ENCODE assay signal across 8 cellular contexts in the genomic region with DNA sequence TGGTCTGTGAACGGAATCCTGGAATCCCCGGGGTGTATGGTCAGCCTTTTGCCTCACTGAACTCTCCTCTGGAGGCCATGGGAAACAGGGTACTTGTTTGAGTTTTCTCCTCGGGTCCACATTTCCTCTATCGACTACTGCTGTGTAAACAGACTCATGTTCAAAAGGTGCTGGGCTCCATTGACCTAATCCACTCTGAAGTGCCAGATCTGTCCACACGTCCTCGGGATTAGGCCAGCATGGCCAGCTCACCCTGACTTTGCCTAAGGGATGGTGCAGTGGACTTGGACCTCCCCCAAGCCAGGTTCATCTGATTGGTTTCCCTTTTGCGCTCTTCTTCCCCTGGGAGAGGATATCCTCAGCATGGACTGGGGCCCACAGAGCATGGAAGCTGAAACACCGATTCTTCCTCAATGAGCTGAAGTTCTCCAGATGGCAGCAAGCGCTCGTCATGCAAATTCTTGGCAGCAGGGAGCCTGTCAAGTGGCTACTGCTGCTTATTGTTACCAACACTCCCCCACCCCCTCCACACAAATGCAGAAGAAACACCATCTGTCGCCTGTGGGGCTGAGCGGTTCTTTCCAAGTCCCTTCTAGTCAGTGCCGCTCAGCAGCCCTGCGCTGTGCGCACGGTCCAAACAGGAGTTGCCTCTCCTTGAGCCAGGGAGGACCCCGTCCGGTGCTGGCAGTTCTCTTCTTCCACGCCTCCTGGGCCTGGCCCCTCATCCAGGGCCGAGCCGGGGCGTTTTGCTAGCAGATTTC.
DNase-seq lines count a peak whose midpoint lies in the region; ATAC-seq, FAIRE-seq and TF ChIP-seq lines count a peak whose summit lies in the region.

No MANE protein-coding gene starts in this region.

- H2BK20ac ChIP-seq in H1 (ENCODE audit: low read length), result peak overlapping the region; percentile 51

- no peak overlapping the region for H3K23ac ChIP-seq in H1 (ENCODE audit: insufficient read length)

- no TSS peak for BruUV-seq in OCI-LY7 (replicated peaks; lab: Mats Ljungman, UMichigan)

- DNase-seq in GM12865 (ENCODE audit: low read depth), result peak; percentile 76
- DNase-seq in NCI-H526 treated with DMSO at 0.1 percent for 48 hours (lab: John Stamatoyannopoulos, UW), result peak; percentile 88
- DNase-seq in H1 (ENCODE audit: low read depth in 1 of 2, low spot score in 2 of 2), result peak; percentile 69 to 77
- DNase-seq in lung (ENCODE audit: low spot score), result peak; percentile 52
- DNase-seq in testis, result peak; percentile 68
- DNase-seq in OCI-LY7 (ENCODE audit: low spot score), result no peak
- no peak for DNase-seq in NK-92 treated with Interleukin-12 subunit alpha and Interleukin-12 subunit beta, amount 100 ng/mL, for 24 hours (lab: John Stamatoyannopoulos, UW)

- H3K4me2 ChIP-seq in H1 (ENCODE audit: insufficient read depth in 1 of 2, low read depth in 2 of 2, low read length in 2 of 2), result peak overlapping the region; percentile 67 to 77
- H3K4me2 ChIP-seq in OCI-LY7 (ENCODE audit: low read length), result no peak overlapping the region

- peak overlapping the region; percentile 35 for H3K27ac ChIP-seq in H1 (ENCODE audit: low read depth, low read length)
- peak overlapping the region; percentile 47 to 74 for H3K27ac ChIP-seq in lung (ENCODE audit: low read depth in 1 of 2, low read length in 1 of 2)
- H3K27ac ChIP-seq in testis, result no peak overlapping the region
- H3K27ac ChIP-seq in OCI-LY7 (ENCODE audit: low read depth, low read length, poor library complexity, severe bottlenecking), result no peak overlapping the region

- H4K20me1 ChIP-seq in H1 (replicated peaks in 1 of 2; ENCODE audit: control insufficient read depth in 1 of 2, insufficient read depth in 2 of 2, low read length in 2 of 2) (no peaks in the 10 kb centered on the region), OCI-LY7 (ENCODE audit: insufficient read depth, low read length) (no peaks in the 10 kb centered on the region)

- no peaks in the 10 kb centered on the region; a peak in 2 of 7 replicates for H3K27me3 ChIP-seq in H1 (replicated peaks in 1 of 4; ENCODE audit: control insufficient read depth in 3 of 4, extremely low read depth in 1 of 4, insufficient read depth in 3 of 4, low read length in 3 of 4)
- H3K27me3 ChIP-seq in lung (ENCODE audit: control insufficient read depth, insufficient read depth), result no peaks in the 10 kb centered on the region
- no peaks in the 10 kb centered on the region for H3K27me3 ChIP-seq in testis

- CTCF ChIA-PET in H1 (lab: Charles Lee; ENCODE audit: partially characterized antibody) (interaction anchor here (1.0 kb wide), 1 partner anchor 162 kb away, joined by 4 read pairs; no protein-coding TSS in a partner anchor), OCI-LY7 (lab: Charles Lee; ENCODE audit: unreplicated experiment) (no interaction called here)

- H3K9me3 ChIP-seq in H1 (ENCODE audit: insufficient read depth in 2 of 2, low read depth in 1 of 2, low read length in 1 of 2) (no peaks in the 10 kb centered on the region), lung (ENCODE audit: control insufficient read depth in 2 of 2, insufficient read depth in 1 of 2, low read length in 1 of 2) (no peaks in the 10 kb centered on the region), testis (no peaks in the 10 kb centered on the region), OCI-LY7 (ENCODE audit: low read length) (no peaks in the 10 kb centered on the region)

- TF ChIP-seq CTCF in GM12865 (IDR thresholded peaks at IDR 0.05; ENCODE audit: insufficient read depth, low read depth, low read length, missing control alignments) (no peak), H1 (IDR thresholded peaks at IDR 0.05; ENCODE audit: control extremely low read depth in 1 of 3, insufficient read depth in 1 of 3, low read depth in 1 of 3, low read length in 3 of 3) (no peak), lung (IDR thresholded peaks at IDR 0.05; ENCODE audit: control extremely low read depth, extremely low read depth) (no peak), testis (IDR thresholded peaks at IDR 0.05) (no peak), OCI-LY7 (conservative IDR thresholded peaks at IDR 0.05; ENCODE audit: low read length) (no peak)

- peak overlapping the region; percentile 2 for H3K56ac ChIP-seq in H1 (replicated peaks; ENCODE audit: insufficient read length, low read depth, low read length)

- H4K91ac ChIP-seq in H1 (replicated peaks; ENCODE audit: insufficient read length, low read length), result peak overlapping the region; percentile 63

- FAIRE-seq in H1 (lab: Jason Lieb, UNC), result peak; percentile 95

- POLR2A ChIA-PET in H1 (lab: Charles Lee; ENCODE audit: partially characterized antibody), result interaction anchor here (0.6 to 1.7 kb wide), 3 partner anchors 28 to 954 kb away, joined by 3 to 4 read pairs (median 4); no protein-coding TSS in a partner anchor
- POLR2A ChIA-PET in OCI-LY7 (lab: Charles Lee), result no interaction called here

- H3K23me2 ChIP-seq in H1 (ENCODE audit: low read depth, low read length), result no peaks in the 10 kb centered on the region

- H3K18ac ChIP-seq in H1 (ENCODE audit: extremely low read depth, low read length), result peak overlapping the region; percentile 93

- no peak overlapping the region for H2BK15ac ChIP-seq in H1 (ENCODE audit: low read length)

- H2AK5ac ChIP-seq in H1 (ENCODE audit: low read depth, low read length), result no peak overlapping the region

- H3K79me2 ChIP-seq in H1 (ENCODE audit: control insufficient read depth in 1 of 2, insufficient read depth in 2 of 2, low read length in 2 of 2), result no peaks in the 10 kb centered on the region
- no peaks in the 10 kb centered on the region for H3K79me2 ChIP-seq in OCI-LY7 (ENCODE audit: insufficient read depth, low read depth, low read length)

- H3K4ac ChIP-seq in H1 (replicated peaks; ENCODE audit: insufficient read length, low read depth, low read length), result no peak overlapping the region

- H2BK5ac ChIP-seq in H1 (ENCODE audit: low read depth, low read length), result peak overlapping the region; percentile 87

- TF ChIP-seq POLR2A in H1 (IDR thresholded peaks at IDR 0.05; ENCODE audit: control extremely low read depth in 1 of 2, low read depth in 2 of 2, low read length in 2 of 2) (peak in 1 of 2 experiments; percentile 35; a peak in 1 of 3 replicates), testis (IDR thresholded peaks at IDR 0.05) (no peak)

- H3K14ac ChIP-seq in H1 (ENCODE audit: insufficient read length), result no peak overlapping the region

- no peaks in the 10 kb centered on the region for H3K36me3 ChIP-seq in H1 (ENCODE audit: control insufficient read depth in 2 of 4, insufficient read depth in 4 of 4, low read length in 3 of 4)
- no peaks in the 10 kb centered on the region for H3K36me3 ChIP-seq in lung (ENCODE audit: control insufficient read depth in 2 of 2, insufficient read depth in 2 of 2, low read length in 2 of 2)
- no peaks in the 10 kb centered on the region for H3K36me3 ChIP-seq in testis (ENCODE audit: low read depth, missing control alignments)
- H3K36me3 ChIP-seq in OCI-LY7 (ENCODE audit: insufficient read depth, low read length), result no peaks in the 10 kb centered on the region

- H3K79me1 ChIP-seq in H1 (ENCODE audit: low read depth, low read length), result no peaks in the 10 kb centered on the region

- ATAC-seq in HG03135 (IDR thresholded peaks at IDR 0.05; ENCODE audit: unreplicated experiment) (peak; percentile 78), lung (ENCODE audit: insufficient read depth, low FRiP score) (peak; percentile 73)

- H4K8ac ChIP-seq in H1 (ENCODE audit: extremely low read depth, insufficient read depth, low read length), result peak overlapping the region; percentile 53

- peak overlapping the region; percentile 76 for H4K5ac ChIP-seq in H1 (ENCODE audit: insufficient read length, low read depth, low read length)

- peak; percentile 35 to 45; a peak in 3 of 4 replicates for TF ChIP-seq RAD21 in H1 (IDR thresholded peaks at IDR 0.05 in 1 of 2, conservative IDR thresholded peaks at IDR 0.05 in 1 of 2; ENCODE audit: low read depth in 2 of 2, low read length in 2 of 2)

- H3K4me3 ChIP-seq in GM12865 (ENCODE audit: low read depth, low read length), result no peak overlapping the region; the same call in 1 of the 2 replicates
- peak overlapping the region; percentile 11 to 44 (median 16); a peak in 5 of 8 replicates for H3K4me3 ChIP-seq in H1 (ENCODE audit: extremely low read depth in 1 of 4, insufficient read depth in 2 of 4, low read depth in 3 of 4, low read length in 4 of 4)
- H3K4me3 ChIP-seq in lung, result no peak overlapping the region
- peak overlapping the region in 1 of 2 donors; percentile 34 for H3K4me3 ChIP-seq in testis
- H3K4me3 ChIP-seq in OCI-LY7 (ENCODE audit: low read depth, low read length, poor library complexity, severe bottlenecking), result no peak overlapping the region

- H2AFZ ChIP-seq in H1 (ENCODE audit: low read length) (peak overlapping the region; percentile 87), OCI-LY7 (ENCODE audit: low read length) (no peak overlapping the region)

- intact Hi-C loops in testis (cut with DNase I; ENCODE audit: low total_unique reads), result no loop called here
- intact Hi-C loops in OCI-LY7 (cut with micrococcal nuclease; ENCODE audit: unreplicated experiment), result no loop called here

- 11% methylated on average over 22 of the region's 22 CpGs; no CpG with 5 or more reads in 1 of the 2 experiments for WGBS in H1 (ENCODE audit: extremely low coverage in 1 of 2, insufficient coverage in 1 of 2, insufficient read length in 1 of 2, insufficient replicate concordance in 2 of 2, low coverage in 1 of 2, low lambda C conversion rate in 2 of 2, missing lambda C conversion rate in 1 of 2), 2 experiments
- 35 to 36% methylated on average over 22 of the region's 22 CpGs for WGBS in lung, 2 donors
- WGBS in testis, 2 donors, result 7 to 8% methylated on average over 22 of the region's 22 CpGs

- H3K4me1 ChIP-seq in H1 (replicated peaks in 1 of 4; ENCODE audit: control insufficient read depth in 3 of 4, insufficient read depth in 4 of 4, low read length in 3 of 4) (peaks cover 2 to 12% (median 8%) of the 10 kb centered on the region in 4 experiments), lung (ENCODE audit: control insufficient read depth in 2 of 2, insufficient read depth in 2 of 2, low read length in 2 of 2) (peaks cover 3 to 7% of the 10 kb centered on the region in 2 donors), testis (peaks cover 7% of the 10 kb centered on the region), OCI-LY7 (ENCODE audit: insufficient read depth, low read length, poor library complexity, severe bottlenecking) (no peaks in the 10 kb centered on the region)

- peak overlapping the region; percentile 82; the same call in 1 of the 2 replicates for H2BK12ac ChIP-seq in H1 (ENCODE audit: low read depth, low read length)

- TF ChIP-seq EP300 in H1 (IDR thresholded peaks at IDR 0.05; ENCODE audit: borderline replicate concordance in 1 of 2, low read depth in 2 of 2, low read length in 2 of 2), result peak in 1 of 2 experiments; percentile 93; a peak in 1 of 3 replicates

- peak overlapping the region in 2 of 4 experiments; percentile 3 to 30; a peak in 2 of 7 replicates for H3K9ac ChIP-seq in H1 (replicated peaks in 1 of 4; ENCODE audit: extremely low read depth in 1 of 4, low read depth in 3 of 4, low read length in 3 of 4)

- H3K9me2 ChIP-seq in OCI-LY7 (ENCODE audit: insufficient read depth, low read length), result no peaks in the 10 kb centered on the region

- H2BK120ac ChIP-seq in H1 (replicated peaks; ENCODE audit: low read depth, low read length), result peak overlapping the region; percentile 91

TF ChIP-seq in H1, 55 proteins besides CTCF, POLR2A, EP300 and RAD21 (continues in another document):
- TF ChIP-seq TCF12 (IDR thresholded peaks at IDR 0.05; ENCODE audit: low read depth, low read length) (peak; percentile 97), EZH2 (IDR thresholded peaks at IDR 0.05; ENCODE audit: low read depth, low read length, severe bottlenecking) (peak; percentile 22)

Comparison
In these comparisons a context has a peak if more than half of its experiments do, and no peak if none do; other contexts are left out.
1. DNase-seq: peak in GM12865 (single experiment), NCI-H526 treated with DMSO at 0.1 percent for 48 hours (single experiment), H1 (2 of 2), lung (single experiment) and testis (single experiment); none in OCI-LY7 (single experiment) and NK-92 treated with Interleukin-12 subunit alpha and Interleukin-12 subunit beta, amount 100 ng/mL, for 24 hours (single experiment).
2. H3K4me3 ChIP-seq: peak in H1 (4 of 4); none in GM12865 (single experiment), lung (single experiment) and OCI-LY7 (single experiment).
3. H3K27ac ChIP-seq: peak in H1 (single experiment) and lung (2 of 2); none in testis (0 of 2) and OCI-LY7 (single experiment).